ENCODE assay signal across 8 cellular contexts in genomic region chr1:209652121-209652742, GRCh38. TPM values are rescaled to one million over a fixed set of nuclear protein-coding genes. Genes with fewer than 3 reads are reported as not detected.
DNase-seq lines count a peak whose midpoint lies in the region; ATAC-seq and TF ChIP-seq lines count a peak whose summit lies in the region.
"Had no signal": no experiment of that assay in that cellular context is flagged by ENCODE, and none has a peak within 500 bp of the region (broad histone marks: within the 10 kb centered on the region; RNA-seq: fewer than 3 reads in every experiment).

Gene LAMB3 (minus strand): TSS chr1:209652425. CDS start chr1:209650944, 1,481 bp downstream.

- H3K4me3 Mint-ChIP-seq in glutamatergic neuron (ENCODE audit: unreplicated experiment): no peak within 1 kb of the TSS
- H3K4me3 Mint-ChIP-seq: stimulated activated memory B cell treated with anti-CD40 and anti-IgM and Interleukin-4, amounts not matched to agents 10 μg/mL and 1 μg/mL and 100 μg/mL, for 72 hours had no signal

- H3K36me3 ChIP-seq in H7 (replicated peaks; ENCODE audit: control insufficient read depth, insufficient read depth, low read length): no peaks in the 10 kb centered on the region
- H3K36me3 ChIP-seq in SJCRH30: no peaks in the 10 kb centered on the region

- no peak for TF ChIP-seq CTCF in glutamatergic neuron (IDR thresholded peaks at IDR 0.05; ENCODE audit: partially characterized antibody, unreplicated experiment)

- peaks cover 3% of the 10 kb centered on the region for H3K9me3 Mint-ChIP-seq in glutamatergic neuron (ENCODE audit: unreplicated experiment)
- H3K9me3 Mint-ChIP-seq: stimulated activated memory B cell treated with anti-CD40 and anti-IgM and Interleukin-4, amounts not matched to agents 10 μg/mL and 1 μg/mL and 100 μg/mL, for 72 hours had no signal

- no peak within 1 kb of the TSS for H3K4me3 ChIP-seq in H7 (ENCODE audit: insufficient read depth, low read depth, low read length)
- no peak within 1 kb of the TSS for H3K4me3 ChIP-seq in SJCRH30
- H3K4me3 ChIP-seq in skin epidermis: peak within 1 kb of the TSS in 6 of 7 experiments; percentile 3 to 38 (median 27)

- H3K4me1 ChIP-seq in SJCRH30: peaks cover 73% of the 10 kb centered on the region

- peak within 1 kb of the TSS; percentile 40 for H3K27ac Mint-ChIP-seq in glutamatergic neuron (ENCODE audit: unreplicated experiment)
- H3K27ac Mint-ChIP-seq: stimulated activated memory B cell treated with anti-CD40 and anti-IgM and Interleukin-4, amounts not matched to agents 10 μg/mL and 1 μg/mL and 100 μg/mL, for 72 hours had no signal

- H3K27ac ChIP-seq in SJCRH30 (peak within 1 kb of the TSS; percentile 18), skin epidermis (peak within 1 kb of the TSS in 20 of 21 experiments; percentile 26 to 87 (median 75))

- ATAC-seq in GM21619 (IDR thresholded peaks at IDR 0.05; ENCODE audit: unreplicated experiment): no peak
- ATAC-seq: stimulated activated memory B cell treated with anti-CD40 and anti-IgM and Interleukin-4, amounts not matched to agents 10 μg/mL and 1 μg/mL and 100 μg/mL, for 72 hours had no signal

- H3K27me3 ChIP-seq in H7 (ENCODE audit: control insufficient read depth, insufficient read depth, low read length) (no peaks in the 10 kb centered on the region; the same call in 1 of the 2 replicates), SJCRH30 (no peaks in the 10 kb centered on the region)

- no peaks in the 10 kb centered on the region for H3K36me3 Mint-ChIP-seq in glutamatergic neuron (ENCODE audit: unreplicated experiment)
- H3K36me3 Mint-ChIP-seq: stimulated activated memory B cell treated with anti-CD40 and anti-IgM and Interleukin-4, amounts not matched to agents 10 μg/mL and 1 μg/mL and 100 μg/mL, for 72 hours had no signal

- no peaks in the 10 kb centered on the region for H3K9me3 ChIP-seq in SJCRH30 (replicated peaks)

- H3K27me3 Mint-ChIP-seq in glutamatergic neuron (ENCODE audit: unreplicated experiment): peaks cover 6% of the 10 kb centered on the region

- H3K4me1 Mint-ChIP-seq in glutamatergic neuron (ENCODE audit: low read depth, unreplicated experiment): peaks cover 9% of the 10 kb centered on the region

- DNase-seq in H7 (peak; percentile 39), SJCRH30 (no peak), glutamatergic neuron (no peak), activated T-cell treated with anti-CD3 and anti-CD28 coated beads for 4 hours (no peak)
- no peak for DNase-seq in stimulated activated CD4-positive, alpha-beta T cell treated with anti-CD3 and anti-CD28 coated beads, Interleukin-4, amount 100 ng/mL, for 4 hours

RNA-seq across cellular contexts. Expression of gene LAMB3, which starts in this region (rescaled TPM):
- total RNA-seq in H7 (2014; rRNA removed; shearing (Covaris generic)): 0.45 and 1.0 TPM in 2 replicates
- 8.9 and 9.1 TPM in 2 replicates for total RNA-seq in SJCRH30 (2014; rRNA removed; shearing (Covaris generic))
- 0.54 TPM for total RNA-seq in glutamatergic neuron (ENCODE audit: unreplicated experiment)

Comparison
In these comparisons a context has a peak if more than half of its experiments do, and no peak if none do; other contexts are left out.
1. H3K4me3 ChIP-seq: peak in skin epidermis (6 of 7); none in H7 (single experiment) and SJCRH30 (single experiment).